In the genomic region with DNA sequence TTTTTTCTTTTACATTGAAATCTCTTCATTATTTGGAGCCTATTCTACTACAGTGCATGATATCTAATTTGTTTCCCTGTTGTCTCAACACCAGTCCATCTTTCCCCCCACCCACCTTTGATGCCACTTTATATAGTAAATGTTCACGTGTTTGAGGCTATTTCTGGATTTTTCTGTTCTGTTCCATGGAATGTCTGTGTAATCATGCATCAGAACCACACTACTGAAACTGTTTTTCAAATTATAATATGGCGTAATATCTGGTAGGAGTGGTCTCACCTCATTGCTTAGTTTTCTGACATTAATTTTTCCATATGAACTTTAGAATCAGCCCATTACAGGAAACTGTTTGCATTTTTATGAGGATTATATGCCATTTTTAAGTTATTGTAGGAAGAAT, we compare ENCODE assay signal across 19 cellular contexts. TPM values are rescaled to one million over a fixed set of nuclear protein-coding genes. Genes with fewer than 3 reads are reported as not detected.
DNase-seq lines count a peak whose midpoint lies in the region; ATAC-seq and TF ChIP-seq lines count a peak whose summit lies in the region.
"Had no signal": no experiment of that assay in that cellular context is flagged by ENCODE, and none has a peak within 500 bp of the region (broad histone marks: within the 10 kb centered on the region; RNA-seq: fewer than 3 reads in every experiment).

No MANE protein-coding gene starts in this region.

- no peak overlapping the region for H3K14ac ChIP-seq in trophoblast cell (ENCODE audit: low read length)

- no peak overlapping the region for H3K4ac ChIP-seq in trophoblast cell (ENCODE audit: low read depth, low read length)

- no peaks in the 10 kb centered on the region for H3K79me1 ChIP-seq in trophoblast cell (ENCODE audit: low read length)

- no peak for DNase-seq in activated CD8-positive, alpha-beta T cell treated with anti-CD3 and anti-CD28 coated beads for 36 hours
- DNase-seq in activated CD8-positive, alpha-beta T cell treated with anti-CD3 and anti-CD28 coated beads, Interleukin-2, amount 10 ng/mL, durations not matched to agents 7 days and 5 days = no peak
- DNase-seq in CD1c-positive myeloid dendritic cell (ENCODE audit: extremely low spot score) (peak; percentile 23), SJCRH30 (no peak), fibroblast of gingiva (ENCODE audit: low read depth) (peak; percentile 51), trophoblast cell (no peak), Peyer's patch (no peak)
- DNase-seq: 8988T; CD8-positive, alpha-beta memory T cell; DMS79 treated with DMSO at 0.1 percent for 48 hours; NCI-H1436; NCI-H2029; NCI-H2171 treated with DMSO at 0.1 percent for 48 hours; NCI-H446 treated with DMSO at 0.1 percent for 48 hours; OCI-M1; RPMI8226; SIG-M5 had no signal

- H3K36me3 ChIP-seq in SJCRH30 (no peaks in the 10 kb centered on the region), trophoblast cell (ENCODE audit: control insufficient read depth in 1 of 2, insufficient read depth in 2 of 2, low read length in 2 of 2) (peaks cover 4 to 9% of the 10 kb centered on the region in 2 experiments), Peyer's patch (no peaks in the 10 kb centered on the region)

- no peak overlapping the region for H2BK5ac ChIP-seq in trophoblast cell (ENCODE audit: low read depth, low read length, poor library complexity)

- CTCF ChIA-PET in activated CD8-positive, alpha-beta T cell treated with anti-CD3 and anti-CD28 coated beads for 36 hours (lab: Charles Lee) = no interaction called here
- CTCF ChIA-PET in activated CD8-positive, alpha-beta T cell treated with anti-CD3 and anti-CD28 coated beads, Interleukin-2, amount 10 ng/mL, durations not matched to agents 7 days and 5 days (lab: Charles Lee) = no interaction called here

- no peak overlapping the region for H4K8ac ChIP-seq in trophoblast cell (ENCODE audit: low read depth, low read length)

- no peak for TF ChIP-seq POLR2A in Peyer's patch (IDR thresholded peaks at IDR 0.05)

- H3K4me1 ChIP-seq in SJCRH30 (no peaks in the 10 kb centered on the region), trophoblast cell (ENCODE audit: control insufficient read depth in 1 of 2, insufficient read depth in 2 of 2, low read length in 2 of 2) (no peaks in the 10 kb centered on the region), Peyer's patch (no peaks in the 10 kb centered on the region)
- H3K4me1 ChIP-seq: BLaER1 had no signal

- H3K9ac ChIP-seq in trophoblast cell (ENCODE audit: low read length) = no peak overlapping the region
- H3K9ac ChIP-seq: BLaER1 had no signal

- no peaks in the 10 kb centered on the region for H3K27me3 ChIP-seq in SJCRH30
- H3K27me3 ChIP-seq in trophoblast cell (ENCODE audit: insufficient read depth, low read length) = no peaks in the 10 kb centered on the region
- no peaks in the 10 kb centered on the region for H3K27me3 ChIP-seq in Peyer's patch
- H3K27me3 ChIP-seq: BLaER1 had no signal

- H3K79me2 ChIP-seq in trophoblast cell (ENCODE audit: control insufficient read depth, insufficient read depth, low read length, poor library complexity) = no peaks in the 10 kb centered on the region

- no peak overlapping the region for H3K4me3 Mint-ChIP-seq in activated CD8-positive, alpha-beta T cell treated with anti-CD3 and anti-CD28 coated beads for 36 hours
- no peak overlapping the region for H3K4me3 Mint-ChIP-seq in activated CD8-positive, alpha-beta T cell treated with anti-CD3 and anti-CD28 coated beads, Interleukin-2, amount 10 ng/mL, durations not matched to agents 7 days and 5 days
- H3K4me3 Mint-ChIP-seq: CD8-positive, alpha-beta memory T cell had no signal

- peak; percentile 24 for ATAC-seq in activated CD8-positive, alpha-beta T cell treated with anti-CD3 and anti-CD28 coated beads for 36 hours
- no peak for ATAC-seq in activated CD8-positive, alpha-beta T cell treated with anti-CD3 and anti-CD28 coated beads, Interleukin-2, amount 10 ng/mL, durations not matched to agents 7 days and 5 days
- ATAC-seq in HG03342 (IDR thresholded peaks at IDR 0.05; ENCODE audit: unreplicated experiment) = no peak

- POLR2A ChIA-PET in activated CD8-positive, alpha-beta T cell treated with anti-CD3 and anti-CD28 coated beads for 36 hours (lab: Charles Lee) = no interaction called here
- POLR2A ChIA-PET in activated CD8-positive, alpha-beta T cell treated with anti-CD3 and anti-CD28 coated beads, Interleukin-2, amount 10 ng/mL, durations not matched to agents 7 days and 5 days (lab: Charles Lee) = interaction anchor here (0.6 kb wide), 1 partner anchor 10 kb away, joined by 4 read pairs; no protein-coding TSS in a partner anchor

- H3K23ac ChIP-seq in trophoblast cell (ENCODE audit: low read length) = no peak overlapping the region

- H3K18ac ChIP-seq in trophoblast cell (ENCODE audit: low read length) = no peak overlapping the region

- no peak overlapping the region for H3K4me2 ChIP-seq in trophoblast cell (ENCODE audit: low read length)
- H3K4me2 ChIP-seq: BLaER1 had no signal

- no peak overlapping the region for H4K91ac ChIP-seq in trophoblast cell (ENCODE audit: low read depth, low read length)

- no peaks in the 10 kb centered on the region for H3K9me3 ChIP-seq in SJCRH30 (replicated peaks)
- H3K9me3 ChIP-seq in trophoblast cell (ENCODE audit: insufficient read depth, low read depth, low read length) = peaks cover 2% of the 10 kb centered on the region
- H3K9me3 ChIP-seq in Peyer's patch = no peaks in the 10 kb centered on the region

- H4K12ac ChIP-seq in trophoblast cell (ENCODE audit: low read depth, low read length) = no peak overlapping the region

- peak overlapping the region; percentile 61 for H3K27ac ChIP-seq in SJCRH30
- H3K27ac ChIP-seq in trophoblast cell (ENCODE audit: low read depth, low read length) = no peak overlapping the region
- H3K27ac ChIP-seq in Peyer's patch = no peak overlapping the region
- H3K27ac ChIP-seq: BLaER1 had no signal

- no peak overlapping the region for H2BK120ac ChIP-seq in trophoblast cell (ENCODE audit: insufficient read depth, low read length, poor library complexity)

- H2AFZ ChIP-seq in trophoblast cell (ENCODE audit: insufficient read depth, low read length, poor library complexity) = no peak overlapping the region

- intact Hi-C loops in activated CD8-positive, alpha-beta T cell treated with anti-CD3 and anti-CD28 coated beads for 36 hours (cut with micrococcal nuclease) = no loop called here

- no peak for TF ChIP-seq CTCF in activated CD8-positive, alpha-beta T cell treated with anti-CD3 and anti-CD28 coated beads for 36 hours (IDR thresholded peaks at IDR 0.05)
- TF ChIP-seq CTCF in Peyer's patch (IDR thresholded peaks at IDR 0.05) = no peak

- H3K4me3 ChIP-seq in SJCRH30 (no peak overlapping the region), trophoblast cell (ENCODE audit: low read depth, low read length) (no peak overlapping the region), Peyer's patch (no peak overlapping the region)
- H3K4me3 ChIP-seq: BLaER1 had no signal

- peaks cover 36% of the 10 kb centered on the region for H3K36me3 Mint-ChIP-seq in activated CD8-positive, alpha-beta T cell treated with anti-CD3 and anti-CD28 coated beads for 36 hours (ENCODE audit: low read depth)
- peaks cover 31% of the 10 kb centered on the region for H3K36me3 Mint-ChIP-seq in activated CD8-positive, alpha-beta T cell treated with anti-CD3 and anti-CD28 coated beads, Interleukin-2, amount 10 ng/mL, durations not matched to agents 7 days and 5 days (ENCODE audit: low read depth)

- H3K4me1 Mint-ChIP-seq in activated CD8-positive, alpha-beta T cell treated with anti-CD3 and anti-CD28 coated beads for 36 hours (ENCODE audit: low read depth) = peaks cover 27% of the 10 kb centered on the region
- no peaks in the 10 kb centered on the region for H3K4me1 Mint-ChIP-seq in activated CD8-positive, alpha-beta T cell treated with anti-CD3 and anti-CD28 coated beads, Interleukin-2, amount 10 ng/mL, durations not matched to agents 7 days and 5 days (ENCODE audit: low read depth)

- H2BK12ac ChIP-seq in trophoblast cell (ENCODE audit: low read length) = no peak overlapping the region

- no peaks in the 10 kb centered on the region for H3K27me3 Mint-ChIP-seq in activated CD8-positive, alpha-beta T cell treated with anti-CD3 and anti-CD28 coated beads for 36 hours
- H3K27me3 Mint-ChIP-seq in activated CD8-positive, alpha-beta T cell treated with anti-CD3 and anti-CD28 coated beads, Interleukin-2, amount 10 ng/mL, durations not matched to agents 7 days and 5 days (ENCODE audit: low read depth) = no peaks in the 10 kb centered on the region
- H3K27me3 Mint-ChIP-seq: CD8-positive, alpha-beta memory T cell had no signal

- H3K9me3 Mint-ChIP-seq in activated CD8-positive, alpha-beta T cell treated with anti-CD3 and anti-CD28 coated beads for 36 hours = peaks cover 4% of the 10 kb centered on the region
- peaks cover 3% of the 10 kb centered on the region for H3K9me3 Mint-ChIP-seq in activated CD8-positive, alpha-beta T cell treated with anti-CD3 and anti-CD28 coated beads, Interleukin-2, amount 10 ng/mL, durations not matched to agents 7 days and 5 days (ENCODE audit: insufficient read depth)
- H3K9me3 Mint-ChIP-seq: CD8-positive, alpha-beta memory T cell had no signal

- H2AK5ac ChIP-seq in trophoblast cell (ENCODE audit: low read length) = no peak overlapping the region

- no peak overlapping the region for H3K27ac Mint-ChIP-seq in activated CD8-positive, alpha-beta T cell treated with anti-CD3 and anti-CD28 coated beads for 36 hours
- no peak overlapping the region for H3K27ac Mint-ChIP-seq in activated CD8-positive, alpha-beta T cell treated with anti-CD3 and anti-CD28 coated beads, Interleukin-2, amount 10 ng/mL, durations not matched to agents 7 days and 5 days

- WGBS in trophoblast cell (ENCODE audit: extremely low coverage, insufficient coverage, insufficient read length) = no CpG with 5 or more reads among the region's 2 CpGs

RNA-seq across cellular contexts. Expression of gene NARS1, which starts 19.1 kb away (rescaled TPM):
- 100 to 1,000 TPM; 106 to 109 TPM for total RNA-seq in activated CD8-positive, alpha-beta T cell treated with anti-CD3 and anti-CD28 coated beads for 36 hours
- 10 to 100 TPM; 87.1 to 89.1 TPM for total RNA-seq in activated CD8-positive, alpha-beta T cell treated with anti-CD3 and anti-CD28 coated beads, Interleukin-2, amount 10 ng/mL, durations not matched to agents 7 days and 5 days
- total RNA-seq in SJCRH30 (2014; rRNA removed; shearing (Covaris generic)) = 83.8 and 90.8 TPM in 2 replicates
- 125 and 130 TPM in 2 replicates for polyA plus RNA-seq in trophoblast cell (2013)
- 100 to 1,000 TPM; 108 to 170 (median 129) TPM for total RNA-seq in Peyer's patch

RNA-seq across cellular contexts. Expression of gene FECH, which starts 54.2 kb away (rescaled TPM):
- 10 to 100 TPM; 25.5 to 28.8 TPM for total RNA-seq in activated CD8-positive, alpha-beta T cell treated with anti-CD3 and anti-CD28 coated beads for 36 hours
- total RNA-seq in activated CD8-positive, alpha-beta T cell treated with anti-CD3 and anti-CD28 coated beads, Interleukin-2, amount 10 ng/mL, durations not matched to agents 7 days and 5 days = 10 to 100 TPM; 21.1 to 26.7 TPM
- 11.8 and 12.6 TPM in 2 replicates for total RNA-seq in SJCRH30 (2014; rRNA removed; shearing (Covaris generic))
- polyA plus RNA-seq in trophoblast cell (2013) = 29.9 and 31.6 TPM in 2 replicates
- 10 to 100 TPM; 19.3 to 25.0 (median 21.9) TPM for total RNA-seq in Peyer's patch

Comparison
In these comparisons a context has a peak if more than half of its experiments do, and no peak if none do; other contexts are left out.
1. DNase-seq: peak in CD1c-positive myeloid dendritic cell (single experiment) and fibroblast of gingiva (single experiment); none in activated CD8-positive, alpha-beta T cell treated with anti-CD3 and anti-CD28 coated beads for 36 hours (single experiment), activated CD8-positive, alpha-beta T cell treated with anti-CD3 and anti-CD28 coated beads, Interleukin-2, amount 10 ng/mL, durations not matched to agents 7 days and 5 days (single experiment), SJCRH30 (0 of 2), trophoblast cell (0 of 2) and Peyer's patch (0 of 3).